In genomic region chr10:1726861-1727260, GRCh38 we compare ENCODE assay signal across 36 cellular contexts. TPM values are rescaled to one million over a fixed set of nuclear protein-coding genes. Genes with fewer than 3 reads are reported as not detected.
"Had no signal": no experiment of that assay in that cellular context is flagged by ENCODE, and none has a peak within 500 bp of the region (broad histone marks: within the 10 kb centered on the region; RNA-seq: fewer than 3 reads in every experiment).

No MANE protein-coding gene starts in this region.

- H3K27ac Mint-ChIP-seq: activated B cell treated with CpG ODN at 0.5 μM for 24 hours; activated CD8-positive, alpha-beta T cell treated with anti-CD3 and anti-CD28 coated beads for 36 hours; activated naive CD4-positive, alpha-beta T cell treated with anti-CD3 and anti-CD28 coated beads for 36 hours; activated naive CD4-positive, alpha-beta T cell treated with anti-CD3 and anti-CD28 coated beads, Interleukin-2, amount 50 U/mL, for 24 hours; activated naive CD8-positive, alpha-beta T cell treated with anti-CD3 and anti-CD28 coated beads for 36 hours; activated naive CD8-positive, alpha-beta T cell treated with anti-CD3 and anti-CD28 coated beads, Interleukin-2, amount 50 U/mL, for 24 hours; activated T-helper 1 cell treated with anti-CD3 and anti-CD28 coated beads, Interleukin-12 subunit alpha, Interleukin-12 subunit beta, Interleukin-2, Interleukin-4 antibody, amounts not matched to agents 30 ng/mL and 10 ng/mL and 1 ng/mL, durations not matched to agents 14 hours and 24 hours and 36 hours; activated T-helper 2 cell treated with anti-CD3 and anti-CD28 coated beads, Interferon-gamma antibody, Interleukin-2, Interleukin-4, amounts not matched to agents 10 μg/mL and 5 μg/mL and 100 μg/mL, durations not matched to agents 14 hours and 24 hours and 36 hours; brain; T-helper 17 cell; T-helper 2 cell treated with Interferon-gamma antibody and Interleukin-4, amounts not matched to agents 5 μg/mL and 100 μg/mL, for 36 hours had no signal

- H3K4me1 Mint-ChIP-seq: activated B cell treated with CpG ODN at 0.5 μM for 24 hours; activated naive CD4-positive, alpha-beta T cell treated with anti-CD3 and anti-CD28 coated beads, Interleukin-2, amount 50 U/mL, for 24 hours; activated naive CD8-positive, alpha-beta T cell treated with anti-CD3 and anti-CD28 coated beads for 36 hours; activated naive CD8-positive, alpha-beta T cell treated with anti-CD3 and anti-CD28 coated beads, Interleukin-2, amount 50 U/mL, for 24 hours; T-helper 17 cell had no signal

- H3K4me3 Mint-ChIP-seq: activated B cell treated with CpG ODN at 0.5 μM for 24 hours; activated CD8-positive, alpha-beta T cell treated with anti-CD3 and anti-CD28 coated beads for 36 hours; activated naive CD4-positive, alpha-beta T cell treated with anti-CD3 and anti-CD28 coated beads for 36 hours; activated naive CD4-positive, alpha-beta T cell treated with anti-CD3 and anti-CD28 coated beads, Interleukin-2, amount 50 U/mL, for 24 hours; activated naive CD8-positive, alpha-beta T cell treated with anti-CD3 and anti-CD28 coated beads for 36 hours; activated naive CD8-positive, alpha-beta T cell treated with anti-CD3 and anti-CD28 coated beads, Interleukin-2, amount 50 U/mL, for 24 hours; activated T-helper 1 cell treated with anti-CD3 and anti-CD28 coated beads, Interleukin-12 subunit alpha, Interleukin-12 subunit beta, Interleukin-2, Interleukin-4 antibody, amounts not matched to agents 30 ng/mL and 10 ng/mL and 1 ng/mL, durations not matched to agents 14 hours and 24 hours and 36 hours; brain; T-helper 17 cell; T-helper 2 cell treated with Interferon-gamma antibody and Interleukin-4, amounts not matched to agents 5 μg/mL and 100 μg/mL, for 36 hours had no signal

- DNase-seq: activated B cell treated with CpG ODN at 0.5 μM for 24 hours; activated CD4-positive, alpha-beta T cell treated with anti-CD3 and anti-CD28 coated beads for 48 hours; activated CD4-positive, alpha-beta T cell treated with anti-CD3 and anti-CD28 coated beads, Interleukin-2, amount 50 U/mL, for 1 hour; activated CD4-positive, alpha-beta T cell treated with anti-CD3 and anti-CD28 coated beads, Interleukin-2, amount 50 U/mL, for 48 hours; activated CD8-positive, alpha-beta memory T cell treated with anti-CD3 and anti-CD28 coated beads for 24 hours; activated CD8-positive, alpha-beta T cell treated with anti-CD3 and anti-CD28 coated beads for 36 hours; activated effector memory CD4-positive, alpha-beta T cell treated with anti-CD3 and anti-CD28 coated beads, Interleukin-2, amount 50 U/mL, for 16 hours; activated naive CD4-positive, alpha-beta T cell treated with anti-CD3 and anti-CD28 coated beads for 36 hours; activated naive CD8-positive, alpha-beta T cell treated with anti-CD3 and anti-CD28 coated beads for 36 hours; activated naive CD8-positive, alpha-beta T cell treated with anti-CD3 and anti-CD28 coated beads, Interleukin-2, amount 50 U/mL, for 24 hours; activated T-cell treated with anti-CD3 and anti-CD28 coated beads, Interleukin-2, amount 50 U/mL, for 48 hours; adrenal gland; amygdala; central memory CD4-positive, alpha-beta T cell; cerebellar nuclear complex; colonic mucosa; effector CD8-positive, alpha-beta T cell; esophagus squamous epithelium; head of caudate nucleus; T-helper 1 cell; T-helper 17 cell; T1000; WERI-Rb-1 had no signal

- H3K36me3 ChIP-seq: adrenal gland, ascending aorta, breast epithelium, cardiac muscle cell, colonic mucosa, esophagus squamous epithelium, WERI-Rb-1 had no signal

- H3K27me3 ChIP-seq: adrenal gland, ascending aorta, colonic mucosa had no signal

- H3K4me1 ChIP-seq: adrenal gland, ascending aorta, breast epithelium, colonic mucosa had no signal

- H3K9me3 Mint-ChIP-seq: activated B cell treated with CpG ODN at 0.5 μM for 24 hours; activated CD8-positive, alpha-beta T cell treated with anti-CD3 and anti-CD28 coated beads for 36 hours; activated naive CD4-positive, alpha-beta T cell treated with anti-CD3 and anti-CD28 coated beads for 36 hours; activated naive CD4-positive, alpha-beta T cell treated with anti-CD3 and anti-CD28 coated beads, Interleukin-2, amount 50 U/mL, for 24 hours; activated naive CD8-positive, alpha-beta T cell treated with anti-CD3 and anti-CD28 coated beads for 36 hours; activated naive CD8-positive, alpha-beta T cell treated with anti-CD3 and anti-CD28 coated beads, Interleukin-2, amount 50 U/mL, for 24 hours; activated T-helper 1 cell treated with anti-CD3 and anti-CD28 coated beads, Interleukin-12 subunit alpha, Interleukin-12 subunit beta, Interleukin-2, Interleukin-4 antibody, amounts not matched to agents 30 ng/mL and 10 ng/mL and 1 ng/mL, durations not matched to agents 14 hours and 24 hours and 36 hours; activated T-helper 2 cell treated with anti-CD3 and anti-CD28 coated beads, Interferon-gamma antibody, Interleukin-2, Interleukin-4, amounts not matched to agents 10 μg/mL and 5 μg/mL and 100 μg/mL, durations not matched to agents 14 hours and 24 hours and 36 hours; T-helper 2 cell treated with Interferon-gamma antibody and Interleukin-4, amounts not matched to agents 5 μg/mL and 100 μg/mL, for 36 hours had no signal

- H3K36me3 Mint-ChIP-seq: activated naive CD4-positive, alpha-beta T cell treated with anti-CD3 and anti-CD28 coated beads, Interleukin-2, amount 50 U/mL, for 24 hours; activated naive CD8-positive, alpha-beta T cell treated with anti-CD3 and anti-CD28 coated beads for 36 hours; brain had no signal

- H3K9me3 ChIP-seq: adrenal gland, ascending aorta, breast epithelium, colonic mucosa, esophagus squamous epithelium had no signal

- H3K27me3 Mint-ChIP-seq: brain had no signal

- H3K4me3 ChIP-seq: adrenal gland, ascending aorta, breast epithelium, cardiac muscle cell, colonic mucosa, esophagus squamous epithelium had no signal

- H3K27ac ChIP-seq: adrenal gland, ascending aorta, breast epithelium, cardiac muscle cell, colonic mucosa, epithelial cell of prostate, esophagus squamous epithelium, WERI-Rb-1 had no signal

RNA-seq across cellular contexts. Expression of gene ADARB2, which starts 10.5 kb away (rescaled TPM):
- total RNA-seq: activated naive CD8-positive, alpha-beta T cell treated with anti-CD3 and anti-CD28 coated beads for 36 hours; ascending aorta; dermis microvascular lymphatic vessel endothelial cell; endothelial cell of umbilical vein; fibroblast of lung; fibroblast of villous mesenchyme had no signal
